14 cellular contexts compared by ENCODE assay signal in the genomic region with DNA sequence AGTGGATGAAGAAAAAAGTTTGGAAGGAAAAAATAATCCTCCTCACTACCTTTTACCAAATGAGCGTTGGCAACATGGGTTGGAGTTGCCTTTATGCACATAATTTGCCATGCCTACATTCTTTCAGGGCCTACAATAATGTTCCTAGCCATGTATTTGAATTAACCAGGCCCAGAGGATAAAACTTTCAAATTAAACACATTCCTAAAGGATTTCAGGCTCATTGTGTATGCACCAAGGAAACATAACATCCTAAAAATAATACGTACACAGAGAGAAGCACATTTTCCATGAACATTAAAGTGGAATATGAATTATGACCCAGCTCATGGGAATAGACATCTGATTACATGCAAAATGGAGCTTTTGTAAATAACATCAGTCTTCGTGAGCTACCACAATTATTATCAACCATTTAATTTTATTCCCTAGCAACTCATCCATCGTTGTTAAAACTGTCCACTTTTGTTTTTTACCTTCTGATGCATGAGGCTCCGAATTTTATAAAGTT.
"Had no signal": no experiment of that assay in that cellular context is flagged by ENCODE, and none has a peak within 500 bp of the region (broad histone marks: within the 10 kb centered on the region; RNA-seq: fewer than 3 reads in every experiment).

No MANE protein-coding gene starts in this region.

- H3K4me1 ChIP-seq: upper lobe of right lung had no signal

- DNase-seq: activated CD4-positive, alpha-beta T cell treated with anti-CD3 and anti-CD28 coated beads for 4 hours; activated CD8-positive, alpha-beta memory T cell treated with anti-CD3 and anti-CD28 coated beads, Interleukin-2, amount 50 U/mL, for 4 hours; activated CD8-positive, alpha-beta T cell treated with anti-CD3 and anti-CD28 coated beads for 36 hours; activated naive CD8-positive, alpha-beta T cell treated with anti-CD3 and anti-CD28 coated beads, Interleukin-2, amount 50 U/mL, for 24 hours; activated T-cell treated with anti-CD3 and anti-CD28 coated beads, Interleukin-2, amount 50 U/mL, for 72 hours; hippocampal formation; kidney glomerular epithelial cell; natural killer cell; nucleus accumbens; stimulated activated CD4-positive, alpha-beta T cell treated with anti-CD3 and anti-CD28 coated beads, Interleukin-2, amount 100 ng/mL, for 24 hours; stimulated activated naive B cell treated with anti-CD40 and anti-IgM and Interleukin-4, amounts not matched to agents 10 μg/mL and 1 μg/mL and 100 μg/mL, for 72 hours; upper lobe of right lung had no signal

- H3K4me3 ChIP-seq: lung, upper lobe of right lung had no signal

- H3K36me3 Mint-ChIP-seq: natural killer cell; stimulated activated naive B cell treated with anti-CD40 and anti-IgM and Interleukin-4, amounts not matched to agents 10 μg/mL and 1 μg/mL and 100 μg/mL, for 72 hours had no signal

- H3K4me3 Mint-ChIP-seq: activated CD8-positive, alpha-beta T cell treated with anti-CD3 and anti-CD28 coated beads for 36 hours; activated naive CD8-positive, alpha-beta T cell treated with anti-CD3 and anti-CD28 coated beads, Interleukin-2, amount 50 U/mL, for 24 hours; activated T-cell treated with anti-CD3 and anti-CD28 coated beads, Interleukin-2, amount 50 U/mL, for 72 hours; natural killer cell; stimulated activated naive B cell treated with anti-CD40 and anti-IgM and Interleukin-4, amounts not matched to agents 10 μg/mL and 1 μg/mL and 100 μg/mL, for 72 hours; T-helper 1 cell treated with Interleukin-12 subunit alpha and Interleukin-12 subunit beta and Interleukin-4 antibody, amounts not matched to agents 30 μg/mL and 1 μg/mL, for 36 hours had no signal

- H3K4me1 Mint-ChIP-seq: activated naive CD8-positive, alpha-beta T cell treated with anti-CD3 and anti-CD28 coated beads, Interleukin-2, amount 50 U/mL, for 24 hours; natural killer cell; stimulated activated naive B cell treated with anti-CD40 and anti-IgM and Interleukin-4, amounts not matched to agents 10 μg/mL and 1 μg/mL and 100 μg/mL, for 72 hours had no signal

- H3K36me3 ChIP-seq: upper lobe of right lung had no signal

- H3K27me3 Mint-ChIP-seq: activated CD8-positive, alpha-beta T cell treated with anti-CD3 and anti-CD28 coated beads for 36 hours had no signal

- H3K9me3 Mint-ChIP-seq: activated CD8-positive, alpha-beta T cell treated with anti-CD3 and anti-CD28 coated beads for 36 hours; activated naive CD8-positive, alpha-beta T cell treated with anti-CD3 and anti-CD28 coated beads, Interleukin-2, amount 50 U/mL, for 24 hours; activated T-cell treated with anti-CD3 and anti-CD28 coated beads, Interleukin-2, amount 50 U/mL, for 72 hours; natural killer cell; stimulated activated naive B cell treated with anti-CD40 and anti-IgM and Interleukin-4, amounts not matched to agents 10 μg/mL and 1 μg/mL and 100 μg/mL, for 72 hours; T-helper 1 cell treated with Interleukin-12 subunit alpha and Interleukin-12 subunit beta and Interleukin-4 antibody, amounts not matched to agents 30 μg/mL and 1 μg/mL, for 36 hours had no signal

- H3K27ac Mint-ChIP-seq: activated CD8-positive, alpha-beta T cell treated with anti-CD3 and anti-CD28 coated beads for 36 hours; activated naive CD8-positive, alpha-beta T cell treated with anti-CD3 and anti-CD28 coated beads, Interleukin-2, amount 50 U/mL, for 24 hours; activated T-cell treated with anti-CD3 and anti-CD28 coated beads, Interleukin-2, amount 50 U/mL, for 72 hours; natural killer cell; stimulated activated naive B cell treated with anti-CD40 and anti-IgM and Interleukin-4, amounts not matched to agents 10 μg/mL and 1 μg/mL and 100 μg/mL, for 72 hours; T-helper 1 cell treated with Interleukin-12 subunit alpha and Interleukin-12 subunit beta and Interleukin-4 antibody, amounts not matched to agents 30 μg/mL and 1 μg/mL, for 36 hours had no signal

- H3K9me3 ChIP-seq: upper lobe of right lung had no signal

- H3K27ac ChIP-seq: upper lobe of right lung had no signal

- H3K27me3 ChIP-seq: upper lobe of right lung had no signal

- ATAC-seq: activated CD8-positive, alpha-beta T cell treated with anti-CD3 and anti-CD28 coated beads for 36 hours; activated naive CD8-positive, alpha-beta T cell treated with anti-CD3 and anti-CD28 coated beads, Interleukin-2, amount 50 U/mL, for 24 hours; activated T-cell treated with anti-CD3 and anti-CD28 coated beads, Interleukin-2, amount 50 U/mL, for 72 hours; natural killer cell; stimulated activated naive B cell treated with anti-CD40 and anti-IgM and Interleukin-4, amounts not matched to agents 10 μg/mL and 1 μg/mL and 100 μg/mL, for 72 hours; upper lobe of right lung had no signal
